Comparison of ENCODE assay signal across 16 cellular contexts in genomic region chrX:51804741-51805140, GRCh38.
DNase-seq lines count a peak whose midpoint lies in the region; ATAC-seq and TF ChIP-seq lines count a peak whose summit lies in the region.
"Had no signal": no experiment of that assay in that cellular context is flagged by ENCODE, and none has a peak within 500 bp of the region (broad histone marks: within the 10 kb centered on the region; RNA-seq: fewer than 3 reads in every experiment).

No MANE protein-coding gene starts in this region.

- H3K4me3 ChIP-seq in BJ (ENCODE audit: low read depth, low read length) (no peak overlapping the region), HFF-Myc (replicated peaks; ENCODE audit: low read depth, low read length) (no peak overlapping the region), testis (no peak overlapping the region)
- no peak overlapping the region for H3K4me3 ChIP-seq in naive thymus-derived CD4-positive, alpha-beta T cell (ENCODE audit: low read length)
- H3K4me3 ChIP-seq: thoracic aorta had no signal

- H3K4me1 Mint-ChIP-seq in brain = peaks cover 25% of the 10 kb centered on the region
- peaks cover 7 to 58% (median 31%) of the 10 kb centered on the region in 7 donors for H3K4me1 Mint-ChIP-seq in naive thymus-derived CD4-positive, alpha-beta T cell
- peaks cover 17% of the 10 kb centered on the region for H3K4me1 Mint-ChIP-seq in stimulated activated effector memory CD8-positive, alpha-beta T cell treated with anti-CD3 and anti-CD28 coated beads, Interleukin-12 subunit alpha, Interleukin-12 subunit beta, amount 100 ng/mL, for 72 hours

- TF ChIP-seq CTCF in BJ (IDR thresholded peaks at IDR 0.05; ENCODE audit: insufficient read depth, low read depth, low read length) (peak; percentile 6; the same call in 1 of the 2 replicates), HFF-Myc (IDR thresholded peaks at IDR 0.05; ENCODE audit: low read depth, low read length, missing control alignments) (peak; percentile 12), brain (conservative IDR thresholded peaks at IDR 0.05) (peak in 1 of 2 experiments; percentile 17), testis (IDR thresholded peaks at IDR 0.05) (no peak), RWPE1 (conservative IDR thresholded peaks at IDR 0.05; ENCODE audit: low read depth) (no peak)

- POLR2A ChIA-PET in BJ (lab: Charles Lee) (no interaction called here), RWPE1 (lab: Yijun Ruan, JAX; ENCODE audit: low non-redundant PET) (no interaction called here)
- POLR2A ChIA-PET in naive thymus-derived CD4-positive, alpha-beta T cell (lab: Charles Lee) = no interaction called here

- intact Hi-C loops in naive thymus-derived CD4-positive, alpha-beta T cell (cut with micrococcal nuclease) = loop anchor here (2.0 to 5.0 kb wide), 4 partner anchors 88 to 317 kb away; partner anchors contain the start of gene MAGED1 (in 1 of the 2)
- intact Hi-C loops in testis (cut with DNase I; ENCODE audit: low total_unique reads) = no loop called here

- no peaks in the 10 kb centered on the region for H3K9me3 ChIP-seq in naive thymus-derived CD4-positive, alpha-beta T cell (ENCODE audit: control insufficient read depth in 2 of 3, low read length in 3 of 3)
- no peaks in the 10 kb centered on the region for H3K9me3 ChIP-seq in testis
- H3K9me3 ChIP-seq: thoracic aorta had no signal

- no peak overlapping the region for H3K27ac ChIP-seq in naive thymus-derived CD4-positive, alpha-beta T cell (ENCODE audit: low read depth, low read length)
- H3K27ac ChIP-seq in testis (no peak overlapping the region), RWPE1 (no peak overlapping the region)
- H3K27ac ChIP-seq: thoracic aorta had no signal

- H3K4me3 Mint-ChIP-seq in brain = peak overlapping the region; percentile 18 to 93 (median 64)
- peak overlapping the region in 7 of 10 donors; percentile 1 to 33 (median 9) for H3K4me3 Mint-ChIP-seq in naive thymus-derived CD4-positive, alpha-beta T cell
- H3K4me3 Mint-ChIP-seq in stimulated activated effector memory CD8-positive, alpha-beta T cell treated with anti-CD3 and anti-CD28 coated beads, Interleukin-12 subunit alpha, Interleukin-12 subunit beta, amount 100 ng/mL, for 72 hours = no peak overlapping the region
- H3K4me3 Mint-ChIP-seq: activated CD8-positive, alpha-beta T cell treated with anti-CD3 and anti-CD28 coated beads, Interleukin-2, amount 10 ng/mL, durations not matched to agents 7 days and 5 days had no signal

- H3K4me1 ChIP-seq in naive thymus-derived CD4-positive, alpha-beta T cell (ENCODE audit: control insufficient read depth in 2 of 2, insufficient read depth in 2 of 2, low read length in 2 of 2) = peaks cover 5 to 8% of the 10 kb centered on the region in 2 donors
- H3K4me1 ChIP-seq in testis = no peaks in the 10 kb centered on the region

- H3K27ac Mint-ChIP-seq in brain = no peak overlapping the region
- no peak overlapping the region for H3K27ac Mint-ChIP-seq in naive thymus-derived CD4-positive, alpha-beta T cell
- no peak overlapping the region for H3K27ac Mint-ChIP-seq in stimulated activated effector memory CD8-positive, alpha-beta T cell treated with anti-CD3 and anti-CD28 coated beads, Interleukin-12 subunit alpha, Interleukin-12 subunit beta, amount 100 ng/mL, for 72 hours
- H3K27ac Mint-ChIP-seq: activated CD8-positive, alpha-beta T cell treated with anti-CD3 and anti-CD28 coated beads, Interleukin-2, amount 10 ng/mL, durations not matched to agents 7 days and 5 days; activated T-helper 1 cell treated with anti-CD3 and anti-CD28 coated beads, Interleukin-12 subunit alpha, Interleukin-12 subunit beta, Interleukin-2, Interleukin-4 antibody, amounts not matched to agents 30 ng/mL and 10 ng/mL and 1 ng/mL, durations not matched to agents 14 hours and 24 hours and 36 hours; IgD-negative memory B cell had no signal

- DNase-seq in BJ (ENCODE audit: low read depth) = no peak
- DNase-seq in HFF-Myc (ENCODE audit: extremely low read depth, low read depth) = no peak
- no peak for DNase-seq in naive thymus-derived CD4-positive, alpha-beta T cell
- DNase-seq in testis = no peak
- DNase-seq in stimulated activated effector memory CD8-positive, alpha-beta T cell treated with anti-CD3 and anti-CD28 coated beads, Interleukin-12 subunit alpha, Interleukin-12 subunit beta, amount 100 ng/mL, for 72 hours (ENCODE audit: low spot score in 2 of 2) = no peak
- no peak for DNase-seq in RWPE1 (ENCODE audit: low spot score)
- no peak for DNase-seq in NCI-H2196 (lab: John Stamatoyannopoulos, UW; ENCODE audit: unreplicated experiment)
- DNase-seq: activated CD8-positive, alpha-beta T cell treated with anti-CD3 and anti-CD28 coated beads, Interleukin-2, amount 10 ng/mL, durations not matched to agents 7 days and 5 days; NCI-H1048; NCI-H526 treated with DMSO at 0.1 percent for 48 hours; stimulated activated CD4-positive, alpha-beta T cell treated with anti-CD3 and anti-CD28 coated beads, Interleukin-4, amount 100 ng/mL, for 1 hour; stimulated activated CD8-positive, alpha-beta memory T cell treated with anti-CD3 and anti-CD28 coated beads, Interleukin-4, amount 100 ng/mL, for 48 hours had no signal

- no peak for ATAC-seq in naive thymus-derived CD4-positive, alpha-beta T cell
- no peak for ATAC-seq in stimulated activated effector memory CD8-positive, alpha-beta T cell treated with anti-CD3 and anti-CD28 coated beads, Interleukin-12 subunit alpha, Interleukin-12 subunit beta, amount 100 ng/mL, for 72 hours
- ATAC-seq: activated CD8-positive, alpha-beta T cell treated with anti-CD3 and anti-CD28 coated beads, Interleukin-2, amount 10 ng/mL, durations not matched to agents 7 days and 5 days had no signal

- TF ChIP-seq POLR2A in testis (IDR thresholded peaks at IDR 0.05) = no peak

- CTCF ChIA-PET in BJ (lab: Yijun Ruan, JAX) (no interaction called here), RWPE1 (lab: Yijun Ruan, JAX) (interaction anchor here (0.5 kb wide), 1 partner anchor 1280 kb away, joined by 3 read pairs; no protein-coding TSS in a partner anchor)
- CTCF ChIA-PET in naive thymus-derived CD4-positive, alpha-beta T cell (lab: Charles Lee) = interaction anchor here (1.1 kb wide), 1 partner anchor 13 kb away, joined by 3 read pairs; no protein-coding TSS in a partner anchor

- peaks cover 12% of the 10 kb centered on the region for H3K27me3 Mint-ChIP-seq in brain
- peaks cover 0 to 5% (median 0%) of the 10 kb centered on the region in 5 donors for H3K27me3 Mint-ChIP-seq in naive thymus-derived CD4-positive, alpha-beta T cell

- WGBS in testis, 2 donors = 61 to 74% methylated on average over 5 of the region's 5 CpGs

- H3K9me3 Mint-ChIP-seq in brain = peaks cover 0 to 4% (median 3%) of the 10 kb centered on the region in 5 experiments
- peaks cover 0 to 3% (median 0%) of the 10 kb centered on the region in 11 donors for H3K9me3 Mint-ChIP-seq in naive thymus-derived CD4-positive, alpha-beta T cell
- H3K9me3 Mint-ChIP-seq in stimulated activated effector memory CD8-positive, alpha-beta T cell treated with anti-CD3 and anti-CD28 coated beads, Interleukin-12 subunit alpha, Interleukin-12 subunit beta, amount 100 ng/mL, for 72 hours = no peaks in the 10 kb centered on the region
- H3K9me3 Mint-ChIP-seq: activated T-helper 1 cell treated with anti-CD3 and anti-CD28 coated beads, Interleukin-12 subunit alpha, Interleukin-12 subunit beta, Interleukin-2, Interleukin-4 antibody, amounts not matched to agents 30 ng/mL and 10 ng/mL and 1 ng/mL, durations not matched to agents 14 hours and 24 hours and 36 hours; IgD-negative memory B cell had no signal

- no peaks in the 10 kb centered on the region for H3K27me3 ChIP-seq in BJ (ENCODE audit: control insufficient read depth, insufficient read depth, low read length)
- no peaks in the 10 kb centered on the region for H3K27me3 ChIP-seq in naive thymus-derived CD4-positive, alpha-beta T cell (ENCODE audit: control insufficient read depth in 2 of 2, insufficient read depth in 2 of 2, low read length in 2 of 2)
- no peaks in the 10 kb centered on the region for H3K27me3 ChIP-seq in testis

- H3K36me3 ChIP-seq in BJ (ENCODE audit: control insufficient read depth, insufficient read depth, low read length) = no peaks in the 10 kb centered on the region
- H3K36me3 ChIP-seq in naive thymus-derived CD4-positive, alpha-beta T cell (ENCODE audit: control insufficient read depth in 2 of 3, insufficient read depth in 3 of 3, low read length in 3 of 3) = peaks cover 0 to 4% (median 0%) of the 10 kb centered on the region in 3 experiments
- H3K36me3 ChIP-seq in testis (ENCODE audit: low read depth, missing control alignments) = no peaks in the 10 kb centered on the region
- H3K36me3 ChIP-seq: thoracic aorta had no signal

- H3K36me3 Mint-ChIP-seq in brain = peaks cover 43% of the 10 kb centered on the region
- H3K36me3 Mint-ChIP-seq in naive thymus-derived CD4-positive, alpha-beta T cell = peaks cover 0 to 8% (median 7%) of the 10 kb centered on the region in 5 donors
- peaks cover 33% of the 10 kb centered on the region for H3K36me3 Mint-ChIP-seq in stimulated activated effector memory CD8-positive, alpha-beta T cell treated with anti-CD3 and anti-CD28 coated beads, Interleukin-12 subunit alpha, Interleukin-12 subunit beta, amount 100 ng/mL, for 72 hours
- H3K36me3 Mint-ChIP-seq: IgD-negative memory B cell had no signal

Comparison
In these comparisons a context has a peak if more than half of its experiments do, and no peak if none do; other contexts are left out.
1. CTCF ChIP-seq: peak in BJ (single experiment) and HFF-Myc (single experiment); none in testis (0 of 3) and RWPE1 (single experiment).